1 cellular context compared by ENCODE assay signal in genomic region chr21:34806423-34806822, GRCh38.
TF ChIP-seq lines count a peak whose summit lies in the region.

No MANE protein-coding gene starts in this region.

TF ChIP-seq in HepG2, 621 proteins besides CTCF, POLR2A, EP300 and RAD21 (continued from another document):
- TF ChIP-seq ZNF407 (CRISPR knock-in tag; IDR thresholded peaks at IDR 0.05; ENCODE audit: not compliant biosample characterization): no peak
- TF ChIP-seq ONECUT2 (CRISPR knock-in tag; IDR thresholded peaks at IDR 0.05): no peak
- TF ChIP-seq ZNF614 (CRISPR knock-in tag; IDR thresholded peaks at IDR 0.05; ENCODE audit: borderline replicate concordance): peak; percentile 100
- TF ChIP-seq SRY (CRISPR knock-in tag; IDR thresholded peaks at IDR 0.05): no peak
- TF ChIP-seq ZFP37 (CRISPR knock-in tag; IDR thresholded peaks at IDR 0.05; ENCODE audit: borderline replicate concordance): no peak
- TF ChIP-seq CCDC6 (CRISPR knock-in tag; IDR thresholded peaks at IDR 0.05): no peak
- TF ChIP-seq REXO4 (CRISPR knock-in tag; IDR thresholded peaks at IDR 0.05; ENCODE audit: borderline replicate concordance): no peak
